Comparison of ENCODE assay signal across 8 cellular contexts in genomic region chr17:30236807-30237206, GRCh38. TPM values are rescaled to one million over a fixed set of nuclear protein-coding genes. Genes with fewer than 3 reads are reported as not detected.
DNase-seq lines count a peak whose midpoint lies in the region; ATAC-seq and TF ChIP-seq lines count a peak whose summit lies in the region.

No MANE protein-coding gene starts in this region.

- H3K9me3 ChIP-seq in suprapubic skin = no peaks in the 10 kb centered on the region

- no peak for TF ChIP-seq POLR2A in suprapubic skin (IDR thresholded peaks at IDR 0.05)

- H3K4me3 ChIP-seq in suprapubic skin = peak overlapping the region; percentile 55

- H3K27me3 ChIP-seq in suprapubic skin = peaks cover 17% of the 10 kb centered on the region

- TF ChIP-seq CTCF in suprapubic skin (IDR thresholded peaks at IDR 0.05) = no peak

- H3K27ac ChIP-seq in suprapubic skin = no peak overlapping the region

- H3K36me3 ChIP-seq in suprapubic skin = no peaks in the 10 kb centered on the region

- peaks cover 31% of the 10 kb centered on the region for H3K4me1 ChIP-seq in suprapubic skin

- peak; percentile 84 for DNase-seq in ELF-1 (ENCODE audit: low read depth, low spot score)
- DNase-seq in M059J (ENCODE audit: low read depth) = peak; percentile 62
- DNase-seq in astrocyte of the hippocampus (ENCODE audit: low read depth, low spot score) = peak; percentile 67
- DNase-seq in islet precursor cell = peak; percentile 90
- peak in 1 of 2 donors; percentile 73 for DNase-seq in suprapubic skin (ENCODE audit: low spot score in 2 of 2)

- 8% methylated on average over 8 of the region's 20 CpGs for WGBS in suprapubic skin

- TF ChIP-seq EP300 in suprapubic skin (IDR thresholded peaks at IDR 0.05) = no peak

- no peak for ATAC-seq in HG03280 (IDR thresholded peaks at IDR 0.05; ENCODE audit: unreplicated experiment)
- no peak for ATAC-seq in GM21367 (IDR thresholded peaks at IDR 0.05; ENCODE audit: unreplicated experiment)
- no peak for ATAC-seq in GM18517 (IDR thresholded peaks at IDR 0.05; ENCODE audit: unreplicated experiment)

RNA-seq across cellular contexts. Expression of gene SLC6A4, which starts 1.3 kb away (rescaled TPM):
- under 0.01 and 0.12 TPM in 2 replicates for total RNA-seq in M059J (2014; rRNA removed; shearing (Covaris generic))
- 1 to 10 TPM in 1 of 4 donors, under 1 TPM in 3; 0.42 to 1.6 (median 0.69) TPM for total RNA-seq in suprapubic skin

RNA-seq across cellular contexts. Expression of gene BLMH, which starts 54.9 kb away (rescaled TPM):
- 18.9 and 33.6 TPM in 2 replicates for total RNA-seq in M059J (2014; rRNA removed; shearing (Covaris generic))
- total RNA-seq in suprapubic skin = 100 to 1,000 TPM; 140 to 188 (median 176) TPM
